17 cellular contexts compared by ENCODE assay signal in the genomic region with DNA sequence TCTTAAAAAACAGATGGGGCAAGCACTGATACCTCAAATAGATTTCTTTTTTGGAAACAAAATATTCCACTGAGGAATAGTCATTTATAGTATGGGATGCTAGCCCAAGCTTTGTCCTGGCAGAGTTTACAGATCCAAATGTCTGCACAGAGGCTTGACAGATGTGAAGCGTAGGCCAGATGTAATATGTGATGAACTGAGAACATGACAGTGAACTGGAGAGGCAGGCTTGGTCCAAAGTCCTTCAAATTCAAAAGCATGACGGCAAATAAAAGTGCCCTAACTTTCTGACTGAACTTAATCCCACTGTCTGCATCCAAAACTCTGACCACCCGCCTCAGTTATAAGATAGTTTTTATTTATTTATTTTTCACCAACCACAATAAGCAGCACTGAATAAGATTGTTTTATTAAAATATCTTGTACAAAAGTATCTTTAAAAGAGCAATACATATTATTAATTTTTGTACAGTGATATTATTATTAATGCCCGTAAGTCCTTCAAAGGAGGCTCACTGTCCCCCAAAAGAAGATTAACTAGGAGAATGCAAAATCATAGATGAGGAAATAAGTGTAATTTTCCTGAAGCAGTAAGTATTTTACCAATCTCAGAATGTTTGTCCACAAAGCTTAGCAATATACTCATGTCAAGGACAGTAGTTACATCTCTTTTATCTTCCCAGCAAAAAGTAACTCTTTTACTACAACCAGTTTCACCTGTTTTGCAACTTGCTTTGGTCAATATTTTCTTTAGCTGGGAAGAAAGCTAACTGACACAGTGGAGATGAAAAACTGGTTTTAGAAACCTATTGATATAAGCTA.
"Had no signal": no experiment of that assay in that cellular context is flagged by ENCODE, and none has a peak within 500 bp of the region (broad histone marks: within the 10 kb centered on the region; RNA-seq: fewer than 3 reads in every experiment).

No MANE protein-coding gene starts in this region.

- H3K27ac ChIP-seq: lower lobe of right lung, ovary had no signal

- H3K9me3 ChIP-seq: breast epithelium, lower lobe of right lung, ovary had no signal

- DNase-seq: activated CD4-positive, alpha-beta T cell treated with anti-CD3 and anti-CD28 coated beads, Interleukin-2, amount 10 ng/mL, durations not matched to agents 7 days and 5 days; activated CD8-positive, alpha-beta T cell treated with anti-CD3 and anti-CD28 coated beads, Interleukin-2, amount 10 ng/mL, durations not matched to agents 7 days and 5 days; activated effector memory CD4-positive, alpha-beta T cell treated with anti-CD3 and anti-CD28 coated beads, Interleukin-2, amount 50 U/mL, for 16 hours; activated naive CD4-positive, alpha-beta T cell treated with anti-CD3 and anti-CD28 coated beads, Interleukin-2, amount 50 U/mL, for 16 hours; activated T-cell treated with anti-CD3 and anti-CD28 coated beads, Interleukin-2, amount 50 U/mL, for 4 hours; aorta; effector memory CD8-positive, alpha-beta T cell; lower lobe of right lung; natural killer cell; ovary; stimulated activated CD4-positive, alpha-beta T cell treated with anti-CD3 and anti-CD28 coated beads, Interleukin-4, amount 100 ng/mL, for 4 hours; stimulated activated naive B cell treated with anti-CD40 and anti-IgM and Interleukin-4, amounts not matched to agents 10 μg/mL and 1 μg/mL and 100 μg/mL, for 72 hours; T1000 had no signal

- H3K4me1 ChIP-seq: breast epithelium, lower lobe of right lung had no signal

- H3K36me3 ChIP-seq: breast epithelium, lower lobe of right lung, ovary had no signal

- H3K4me3 ChIP-seq: breast epithelium, lower lobe of right lung, ovary, smooth muscle cell had no signal

- ATAC-seq: activated CD4-positive, CD25-positive, alpha-beta regulatory T cell treated with anti-CD3 and anti-CD28 coated beads, Interleukin-2, amount 50 U/mL, for 24 hours; activated CD8-positive, alpha-beta T cell treated with anti-CD3 and anti-CD28 coated beads, Interleukin-2, amount 10 ng/mL, durations not matched to agents 7 days and 5 days; activated T-cell treated with anti-CD3 and anti-CD28 coated beads, Interleukin-2, amount 50 U/mL, for 4 hours; effector memory CD8-positive, alpha-beta T cell; lower lobe of right lung; natural killer cell; sciatic nerve; stimulated activated naive B cell treated with anti-CD40 and anti-IgM and Interleukin-4, amounts not matched to agents 10 μg/mL and 1 μg/mL and 100 μg/mL, for 72 hours had no signal

- H3K27me3 ChIP-seq: breast epithelium, ovary had no signal
